Comparison of ENCODE assay signal across 1 cellular context in genomic region chr5:178859625-178860521, GRCh38.
TF ChIP-seq lines count a peak whose summit lies in the region.

ZNF354B (plus strand) TSS chr5:178859953; CDS start chr5:178861048, 1,095 bp downstream.

TF ChIP-seq in HEK293, 187 proteins besides CTCF, POLR2A, EP300 and RAD21 (continued from another document and continues in another):
- TF ChIP-seq HIC1 (tag by site-specific recombination; IDR thresholded peaks at IDR 0.05) = no peak
- TF ChIP-seq ZBTB11 (tag by site-specific recombination; conservative IDR thresholded peaks at IDR 0.05; ENCODE audit: low read depth) = peak; percentile 53
- TF ChIP-seq ZNF311 (tag by site-specific recombination; IDR thresholded peaks at IDR 0.05; ENCODE audit: borderline replicate concordance) = peak; percentile 89; the same call in 1 of the 2 replicates
- TF ChIP-seq ZNF558 (tag by site-specific recombination; IDR thresholded peaks at IDR 0.05) = no peak; the same call in 1 of the 2 replicates
- no peak for TF ChIP-seq ZNF837 (tag by site-specific recombination; IDR thresholded peaks at IDR 0.05)
- TF ChIP-seq ZNF391 (tag by site-specific recombination; IDR thresholded peaks at IDR 0.05; ENCODE audit: borderline replicate concordance, low read depth) = no peak
- TF ChIP-seq ZNF629 (tag by site-specific recombination; IDR thresholded peaks at IDR 0.05) = no peak
- TF ChIP-seq ZBTB8A (tag by site-specific recombination; IDR thresholded peaks at IDR 0.05) = peak; percentile 92
- no peak for TF ChIP-seq KLF9 (tag by site-specific recombination; IDR thresholded peaks at IDR 0.05; ENCODE audit: low read depth)
- no peak for TF ChIP-seq ZNF621 (tag by site-specific recombination; IDR thresholded peaks at IDR 0.05)
- TF ChIP-seq ZNF362 (tag by site-specific recombination; IDR thresholded peaks at IDR 0.05) = no peak
- 0 out of 2 replicates have a peak, but pooled peaks have one; percentile 30 for TF ChIP-seq GLIS1 (tag by site-specific recombination; IDR thresholded peaks at IDR 0.05)
- no peak for TF ChIP-seq PATZ1 (tag by site-specific recombination; IDR thresholded peaks at IDR 0.05)
- TF ChIP-seq YY2 (tag by site-specific recombination; IDR thresholded peaks at IDR 0.05) = peak; percentile 38; the same call in 1 of the 2 replicates
- 0 out of 2 replicates have a peak, but pooled peaks have one; percentile 17 for TF ChIP-seq ZFP69B (tag by site-specific recombination; IDR thresholded peaks at IDR 0.05)
- TF ChIP-seq SCRT2 (tag by site-specific recombination; IDR thresholded peaks at IDR 0.05) = no peak
- TF ChIP-seq ZNF2 (tag by site-specific recombination; IDR thresholded peaks at IDR 0.05) = no peak
- no peak for TF ChIP-seq ZNF514 (tag by site-specific recombination; IDR thresholded peaks at IDR 0.05)
- no peak for TF ChIP-seq ZNF114 (tag by site-specific recombination; IDR thresholded peaks at IDR 0.05)
- peak; percentile 98 for TF ChIP-seq ZNF341 (tag by site-specific recombination; IDR thresholded peaks at IDR 0.05; ENCODE audit: low read depth)
- TF ChIP-seq HOXA7 (CRISPR knock-in tag; IDR thresholded peaks at IDR 0.05; ENCODE audit: borderline replicate concordance) = no peak
- 0 out of 2 replicates have a peak, but pooled peaks have one; percentile 6 for TF ChIP-seq ZNF549 (tag by site-specific recombination; IDR thresholded peaks at IDR 0.05)
- TF ChIP-seq ZBTB26 (tag by site-specific recombination; optimal IDR thresholded peaks at IDR 0.05) = peak; percentile 89
- TF ChIP-seq ZBTB10 (tag by site-specific recombination; IDR thresholded peaks at IDR 0.05) = 0 out of 2 replicates have a peak, but pooled peaks have one; percentile 45
- no peak for TF ChIP-seq ZNF416 (tag by site-specific recombination; IDR thresholded peaks at IDR 0.05)
- TF ChIP-seq ZNF747 (tag by site-specific recombination; IDR thresholded peaks at IDR 0.05) = no peak
- TF ChIP-seq PRDM4 (tag by site-specific recombination; IDR thresholded peaks at IDR 0.05) = no peak
- TF ChIP-seq ZNF701 (tag by site-specific recombination; IDR thresholded peaks at IDR 0.05) = no peak
- no peak for TF ChIP-seq ZNF776 (tag by site-specific recombination; IDR thresholded peaks at IDR 0.05; ENCODE audit: borderline replicate concordance)
- TF ChIP-seq ZBTB20 (tag by site-specific recombination; IDR thresholded peaks at IDR 0.05) = peak; percentile 99
- peak; percentile 68 for TF ChIP-seq YY1 (tag by site-specific recombination; IDR thresholded peaks at IDR 0.05)
- no peak for TF ChIP-seq ZNF404 (tag by site-specific recombination; IDR thresholded peaks at IDR 0.05)
- no peak for TF ChIP-seq ZNF350 (tag by site-specific recombination; IDR thresholded peaks at IDR 0.05)
- TF ChIP-seq ZBTB7A (tag by site-specific recombination; IDR thresholded peaks at IDR 0.05; ENCODE audit: low read depth) = no peak
- TF ChIP-seq ZNF274 (IDR thresholded peaks at IDR 0.05; ENCODE audit: low read length) = no peak
- TF ChIP-seq ZNF274 (tag by site-specific recombination; IDR thresholded peaks at IDR 0.05; ENCODE audit: borderline replicate concordance) = no peak
- TF ChIP-seq ZNF777 (tag by site-specific recombination; IDR thresholded peaks at IDR 0.05; ENCODE audit: borderline replicate concordance) = no peak
- no peak for TF ChIP-seq ZNF155 (tag by site-specific recombination; IDR thresholded peaks at IDR 0.05)
- no peak for TF ChIP-seq ZNF23 (tag by site-specific recombination; IDR thresholded peaks at IDR 0.05; ENCODE audit: borderline replicate concordance)
- TF ChIP-seq ZFHX2 (tag by site-specific recombination; conservative IDR thresholded peaks at IDR 0.05) = no peak; the same call in none of the 2 replicates
- TF ChIP-seq ZSCAN30 (tag by site-specific recombination; IDR thresholded peaks at IDR 0.05) = no peak
- no peak for TF ChIP-seq ZNF169 (tag by site-specific recombination; IDR thresholded peaks at IDR 0.05)
- TF ChIP-seq ZNF280C (tag by site-specific recombination; IDR thresholded peaks at IDR 0.05) = no peak
- no peak for TF ChIP-seq ZNF433 (tag by site-specific recombination; IDR thresholded peaks at IDR 0.05; ENCODE audit: low read depth)
- TF ChIP-seq ZNF544 (tag by site-specific recombination; IDR thresholded peaks at IDR 0.05) = no peak
- no peak for TF ChIP-seq FEZF1 (tag by site-specific recombination; IDR thresholded peaks at IDR 0.05)
- TF ChIP-seq ZNF133 (tag by site-specific recombination; IDR thresholded peaks at IDR 0.05) = no peak
- no peak for TF ChIP-seq SALL2 (tag by site-specific recombination; IDR thresholded peaks at IDR 0.05; ENCODE audit: borderline replicate concordance)
- TF ChIP-seq ZNF560 (tag by site-specific recombination; IDR thresholded peaks at IDR 0.05; ENCODE audit: borderline replicate concordance) = peak; percentile 49; the same call in 1 of the 2 replicates
- no peak for TF ChIP-seq ZNF266 (tag by site-specific recombination; IDR thresholded peaks at IDR 0.05; ENCODE audit: low read depth)
- TF ChIP-seq ZNF670 (tag by site-specific recombination; IDR thresholded peaks at IDR 0.05; ENCODE audit: low read depth) = no peak
- TF ChIP-seq ZNF571 (tag by site-specific recombination; IDR thresholded peaks at IDR 0.05) = no peak
- no peak for TF ChIP-seq ZNF521 (tag by site-specific recombination; IDR thresholded peaks at IDR 0.05)
